ENCODE assay signal across 9 cellular contexts in the genomic region with DNA sequence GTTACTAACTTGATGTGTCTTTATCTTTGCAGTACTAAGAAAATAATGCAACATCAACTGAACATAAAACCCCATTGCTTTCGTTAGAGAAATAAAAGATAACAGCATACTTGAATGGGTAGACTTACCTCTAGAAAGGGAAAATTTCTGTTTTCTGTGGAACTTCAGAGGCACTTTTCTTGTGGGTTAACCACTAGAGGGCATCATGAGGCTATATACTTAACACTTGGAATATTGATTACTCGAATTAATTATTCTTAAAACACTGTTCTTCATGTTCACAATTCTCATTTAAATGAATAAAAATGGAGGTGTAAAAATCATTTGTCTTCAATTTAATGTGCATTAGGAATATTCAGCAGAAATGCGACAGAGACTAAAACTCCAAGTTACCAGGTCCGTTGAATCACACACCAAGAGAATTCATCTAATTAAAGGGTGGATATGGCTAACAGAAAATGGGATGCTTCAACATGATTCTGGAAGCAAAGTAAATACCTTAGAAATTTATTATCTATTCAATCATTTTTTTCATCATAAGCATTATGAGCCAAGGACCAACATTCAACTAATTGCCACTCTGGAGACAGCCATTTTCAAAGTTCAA.
DNase-seq lines count a peak whose midpoint lies in the region; ATAC-seq and TF ChIP-seq lines count a peak whose summit lies in the region.
"Had no signal": no experiment of that assay in that cellular context is flagged by ENCODE, and none has a peak within 500 bp of the region (broad histone marks: within the 10 kb centered on the region; RNA-seq: fewer than 3 reads in every experiment).

No MANE protein-coding gene starts in this region.

- peak; percentile 73 for TF ChIP-seq CTCF in CD8-positive, alpha-beta T cell (IDR thresholded peaks at IDR 0.05)
- TF ChIP-seq CTCF in VCaP (conservative IDR thresholded peaks at IDR 0.05): peak; percentile 79

- intact Hi-C loops in CD8-positive, alpha-beta T cell (cut with DNase I, micrococcal nuclease): loop anchor here (1.0 to 10.0 kb wide), 9 partner anchors 246 to 569 kb away; a partner anchor contains a TSS
- intact Hi-C loops in activated T-helper 2 cell treated with anti-CD3 and anti-CD28 coated beads, Interferon-gamma antibody, Interleukin-2, Interleukin-4, amounts not matched to agents 10 μg/mL and 5 μg/mL and 100 μg/mL, durations not matched to agents 14 hours and 24 hours and 36 hours (cut with micrococcal nuclease): loop anchor here (5.0 kb wide), 5 partner anchors 164 to 489 kb away; a partner anchor contains a TSS
- intact Hi-C loops in activated CD4-positive, alpha-beta T cell treated with anti-CD3 and anti-CD28 coated beads, Interleukin-2, amount 10 ng/mL, durations not matched to agents 24 days and 14 days (cut with micrococcal nuclease): loop anchor here (1.0 to 10.0 kb wide), 7 partner anchors 149 to 561 kb away; no protein-coding TSS in a partner anchor

- H3K27ac Mint-ChIP-seq in CD8-positive, alpha-beta T cell: no peak overlapping the region
- no peak overlapping the region for H3K27ac Mint-ChIP-seq in activated T-helper 2 cell treated with anti-CD3 and anti-CD28 coated beads, Interferon-gamma antibody, Interleukin-2, Interleukin-4, amounts not matched to agents 10 μg/mL and 5 μg/mL and 100 μg/mL, durations not matched to agents 14 hours and 24 hours and 36 hours
- H3K27ac Mint-ChIP-seq in activated CD4-positive, alpha-beta T cell treated with anti-CD3 and anti-CD28 coated beads, Interleukin-2, amount 10 ng/mL, durations not matched to agents 24 days and 14 days: no peak overlapping the region
- H3K27ac Mint-ChIP-seq: IgD-negative memory B cell had no signal

- H3K9me3 Mint-ChIP-seq in CD8-positive, alpha-beta T cell: no peaks in the 10 kb centered on the region
- H3K9me3 Mint-ChIP-seq in activated T-helper 2 cell treated with anti-CD3 and anti-CD28 coated beads, Interferon-gamma antibody, Interleukin-2, Interleukin-4, amounts not matched to agents 10 μg/mL and 5 μg/mL and 100 μg/mL, durations not matched to agents 14 hours and 24 hours and 36 hours: peaks cover 22% of the 10 kb centered on the region
- peaks cover 11% of the 10 kb centered on the region for H3K9me3 Mint-ChIP-seq in activated CD4-positive, alpha-beta T cell treated with anti-CD3 and anti-CD28 coated beads, Interleukin-2, amount 10 ng/mL, durations not matched to agents 24 days and 14 days

- H3K36me3 Mint-ChIP-seq in CD8-positive, alpha-beta T cell: no peaks in the 10 kb centered on the region
- peaks cover 18% of the 10 kb centered on the region for H3K36me3 Mint-ChIP-seq in activated T-helper 2 cell treated with anti-CD3 and anti-CD28 coated beads, Interferon-gamma antibody, Interleukin-2, Interleukin-4, amounts not matched to agents 10 μg/mL and 5 μg/mL and 100 μg/mL, durations not matched to agents 14 hours and 24 hours and 36 hours (ENCODE audit: low read depth)
- H3K36me3 Mint-ChIP-seq in activated CD4-positive, alpha-beta T cell treated with anti-CD3 and anti-CD28 coated beads, Interleukin-2, amount 10 ng/mL, durations not matched to agents 24 days and 14 days (ENCODE audit: low read depth): peaks cover 13% of the 10 kb centered on the region
- H3K36me3 Mint-ChIP-seq: IgD-negative memory B cell had no signal

- POLR2A ChIA-PET in CD8-positive, alpha-beta T cell (lab: Charles Lee): no interaction called here

- H3K36me3 ChIP-seq in CD8-positive, alpha-beta T cell (ENCODE audit: insufficient read depth, low read length): no peaks in the 10 kb centered on the region

- H3K4me3 ChIP-seq in CD8-positive, alpha-beta T cell (ENCODE audit: low read depth, low read length): no peak overlapping the region
- H3K4me3 ChIP-seq in Jurkat, Clone E6-1 (ENCODE audit: low read length): no peak overlapping the region

- CTCF ChIA-PET in CD8-positive, alpha-beta T cell (lab: Charles Lee): interaction anchor here (0.7 to 2.2 kb wide), 6 partner anchors 126 to 496 kb away, joined by 3 to 16 read pairs (median 4); no protein-coding TSS in a partner anchor

- ATAC-seq in CD8-positive, alpha-beta T cell: no peak
- ATAC-seq in GM19351 (IDR thresholded peaks at IDR 0.05; ENCODE audit: unreplicated experiment): no peak

- no peaks in the 10 kb centered on the region for H3K9me3 ChIP-seq in CD8-positive, alpha-beta T cell (ENCODE audit: low read length)

- no peak overlapping the region for H3K27ac ChIP-seq in CD8-positive, alpha-beta T cell (ENCODE audit: low read depth, low read length)
- no peak overlapping the region for H3K27ac ChIP-seq in VCaP

- H3K4me1 Mint-ChIP-seq in CD8-positive, alpha-beta T cell (ENCODE audit: low read depth): peaks cover 7% of the 10 kb centered on the region
- H3K4me1 Mint-ChIP-seq in activated T-helper 2 cell treated with anti-CD3 and anti-CD28 coated beads, Interferon-gamma antibody, Interleukin-2, Interleukin-4, amounts not matched to agents 10 μg/mL and 5 μg/mL and 100 μg/mL, durations not matched to agents 14 hours and 24 hours and 36 hours (ENCODE audit: low read depth): peaks cover 21% of the 10 kb centered on the region
- peaks cover 17% of the 10 kb centered on the region for H3K4me1 Mint-ChIP-seq in activated CD4-positive, alpha-beta T cell treated with anti-CD3 and anti-CD28 coated beads, Interleukin-2, amount 10 ng/mL, durations not matched to agents 24 days and 14 days
- H3K4me1 Mint-ChIP-seq: IgD-negative memory B cell had no signal

- no peaks in the 10 kb centered on the region for H3K4me1 ChIP-seq in CD8-positive, alpha-beta T cell (ENCODE audit: insufficient read depth, low read length)

- DNase-seq in CD8-positive, alpha-beta T cell: no peak
- peak; percentile 46 for DNase-seq in Jurkat, Clone E6-1 (ENCODE audit: low read depth, low spot score)
- peak; percentile 40 for DNase-seq in kidney tubule cell (ENCODE audit: low spot score)
- no peak for DNase-seq in glomerular visceral epithelial cell (ENCODE audit: extremely low spot score)
- no peak for DNase-seq in activated T-helper 2 cell treated with anti-CD3 and anti-CD28 coated beads, Interferon-gamma antibody, Interleukin-2, Interleukin-4, amounts not matched to agents 10 μg/mL and 5 μg/mL and 100 μg/mL, durations not matched to agents 14 hours and 24 hours and 36 hours (ENCODE audit: low spot score)
- no peak for DNase-seq in activated CD4-positive, alpha-beta T cell treated with anti-CD3 and anti-CD28 coated beads, Interleukin-2, amount 10 ng/mL, durations not matched to agents 24 days and 14 days

- H3K27me3 ChIP-seq in CD8-positive, alpha-beta T cell (ENCODE audit: insufficient read depth, low read length): no peaks in the 10 kb centered on the region

- H3K4me3 Mint-ChIP-seq in CD8-positive, alpha-beta T cell: no peak overlapping the region
- H3K4me3 Mint-ChIP-seq in activated T-helper 2 cell treated with anti-CD3 and anti-CD28 coated beads, Interferon-gamma antibody, Interleukin-2, Interleukin-4, amounts not matched to agents 10 μg/mL and 5 μg/mL and 100 μg/mL, durations not matched to agents 14 hours and 24 hours and 36 hours (ENCODE audit: low read depth): no peak overlapping the region
- H3K4me3 Mint-ChIP-seq in activated CD4-positive, alpha-beta T cell treated with anti-CD3 and anti-CD28 coated beads, Interleukin-2, amount 10 ng/mL, durations not matched to agents 24 days and 14 days: no peak overlapping the region
- H3K4me3 Mint-ChIP-seq: IgD-negative memory B cell had no signal

- H3K27me3 Mint-ChIP-seq in CD8-positive, alpha-beta T cell (ENCODE audit: low read depth): no peaks in the 10 kb centered on the region
- H3K27me3 Mint-ChIP-seq in activated T-helper 2 cell treated with anti-CD3 and anti-CD28 coated beads, Interferon-gamma antibody, Interleukin-2, Interleukin-4, amounts not matched to agents 10 μg/mL and 5 μg/mL and 100 μg/mL, durations not matched to agents 14 hours and 24 hours and 36 hours (ENCODE audit: low read depth): peaks cover 2% of the 10 kb centered on the region
- H3K27me3 Mint-ChIP-seq in activated CD4-positive, alpha-beta T cell treated with anti-CD3 and anti-CD28 coated beads, Interleukin-2, amount 10 ng/mL, durations not matched to agents 24 days and 14 days: peaks cover 2% of the 10 kb centered on the region

Comparison
In these comparisons a context has a peak if more than half of its experiments do, and no peak if none do; other contexts are left out.
1. DNase-seq: peak in Jurkat, Clone E6-1 (single experiment) and kidney tubule cell (single experiment); none in CD8-positive, alpha-beta T cell (0 of 7), glomerular visceral epithelial cell (single experiment), activated T-helper 2 cell treated with anti-CD3 and anti-CD28 coated beads, Interferon-gamma antibody, Interleukin-2, Interleukin-4, amounts not matched to agents 10 μg/mL and 5 μg/mL and 100 μg/mL, durations not matched to agents 14 hours and 24 hours and 36 hours (single experiment) and activated CD4-positive, alpha-beta T cell treated with anti-CD3 and anti-CD28 coated beads, Interleukin-2, amount 10 ng/mL, durations not matched to agents 24 days and 14 days (single experiment).